Comparison of ENCODE assay signal across 1 cellular context in the genomic region with DNA sequence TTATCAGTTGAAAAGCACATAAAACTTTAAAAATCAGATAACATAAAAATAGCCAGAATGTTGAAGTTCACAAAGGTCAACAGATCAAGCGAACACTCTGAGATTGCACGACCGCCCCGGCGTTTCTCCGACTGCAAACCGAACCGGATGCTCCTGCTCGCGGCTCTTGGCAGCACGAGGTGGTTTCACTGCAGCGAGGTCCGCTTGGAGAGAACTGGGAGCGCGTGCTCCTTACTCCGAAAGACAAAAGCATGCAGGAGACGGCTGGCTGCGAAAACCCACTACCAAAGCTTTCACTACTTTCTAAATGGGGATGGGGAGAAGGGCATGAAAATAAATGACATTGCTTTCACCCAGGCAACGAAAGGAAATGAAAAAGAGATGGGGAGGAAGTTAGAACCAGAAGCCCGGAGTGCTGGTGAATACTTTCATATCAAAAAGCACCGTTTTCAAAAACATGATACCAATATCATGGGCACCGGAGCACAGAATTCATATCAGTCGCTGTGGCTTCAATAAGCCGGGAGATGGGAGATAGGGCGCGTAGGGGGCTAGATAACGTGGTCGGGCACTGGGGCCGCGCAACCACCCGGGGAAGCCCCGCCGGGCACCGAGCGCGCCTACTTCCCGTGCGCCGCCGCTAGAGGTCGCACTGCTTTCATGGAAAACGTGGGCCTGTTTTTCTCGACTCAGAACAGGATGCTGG.
TF ChIP-seq lines count a peak whose summit lies in the region.

No MANE protein-coding gene starts in this region.

TF ChIP-seq in GM12878, 131 proteins besides CTCF, POLR2A, EP300 and RAD21 (continued from another document):
- TF ChIP-seq BCL11A (IDR thresholded peaks at IDR 0.05; ENCODE audit: low read depth, low read length) = no peak
- TF ChIP-seq PAX5 (IDR thresholded peaks at IDR 0.05; ENCODE audit: borderline replicate concordance, low read depth, low read length) = no peak
- TF ChIP-seq DPF2 (IDR thresholded peaks at IDR 0.05) = 0 out of 2 replicates have a peak, but pooled peaks have one; percentile 19
- no peak for TF ChIP-seq CUX1 (IDR thresholded peaks at IDR 0.05; ENCODE audit: insufficient replicate concordance, low read depth, low read length)
- no peak for TF ChIP-seq CBFB (IDR thresholded peaks at IDR 0.05; ENCODE audit: low read depth)
- peak; percentile 25 for TF ChIP-seq SP1 (IDR thresholded peaks at IDR 0.05; ENCODE audit: low read depth, low read length)
- no peak for TF ChIP-seq ZNF274 (IDR thresholded peaks at IDR 0.05; ENCODE audit: insufficient read depth, insufficient read length)
- peak; percentile 12 to 17; a peak in 1 of 4 replicates for TF ChIP-seq BHLHE40 (IDR thresholded peaks at IDR 0.05; ENCODE audit: borderline replicate concordance in 1 of 2, low read depth in 2 of 2, low read length in 1 of 2)
- TF ChIP-seq MEF2B (IDR thresholded peaks at IDR 0.05; ENCODE audit: partially characterized antibody, poor library complexity, severe bottlenecking) = no peak
- no peak for TF ChIP-seq POLR2AphosphoS5 (IDR thresholded peaks at IDR 0.05; ENCODE audit: low read length)
- TF ChIP-seq RUNX3 (IDR thresholded peaks at IDR 0.05; ENCODE audit: low read length) = peak; percentile 45
- no peak for TF ChIP-seq RBBP5 (conservative IDR thresholded peaks at IDR 0.05)
- TF ChIP-seq SMARCA5 (IDR thresholded peaks at IDR 0.05) = peak; percentile 72
- no peak for TF ChIP-seq ATF2 (IDR thresholded peaks at IDR 0.05; ENCODE audit: low read length)
- TF ChIP-seq SUPT20H (IDR thresholded peaks at IDR 0.05; ENCODE audit: borderline replicate concordance, control insufficient read depth, low read depth, low read length) = no peak
- TF ChIP-seq SPI1 (IDR thresholded peaks at IDR 0.05; ENCODE audit: borderline replicate concordance, insufficient read depth, low read depth, low read length) = no peak
- no peak for TF ChIP-seq KAT2A (conservative IDR thresholded peaks at IDR 0.05; ENCODE audit: control insufficient read depth, low read depth, low read length)
- TF ChIP-seq, protein P1, sequence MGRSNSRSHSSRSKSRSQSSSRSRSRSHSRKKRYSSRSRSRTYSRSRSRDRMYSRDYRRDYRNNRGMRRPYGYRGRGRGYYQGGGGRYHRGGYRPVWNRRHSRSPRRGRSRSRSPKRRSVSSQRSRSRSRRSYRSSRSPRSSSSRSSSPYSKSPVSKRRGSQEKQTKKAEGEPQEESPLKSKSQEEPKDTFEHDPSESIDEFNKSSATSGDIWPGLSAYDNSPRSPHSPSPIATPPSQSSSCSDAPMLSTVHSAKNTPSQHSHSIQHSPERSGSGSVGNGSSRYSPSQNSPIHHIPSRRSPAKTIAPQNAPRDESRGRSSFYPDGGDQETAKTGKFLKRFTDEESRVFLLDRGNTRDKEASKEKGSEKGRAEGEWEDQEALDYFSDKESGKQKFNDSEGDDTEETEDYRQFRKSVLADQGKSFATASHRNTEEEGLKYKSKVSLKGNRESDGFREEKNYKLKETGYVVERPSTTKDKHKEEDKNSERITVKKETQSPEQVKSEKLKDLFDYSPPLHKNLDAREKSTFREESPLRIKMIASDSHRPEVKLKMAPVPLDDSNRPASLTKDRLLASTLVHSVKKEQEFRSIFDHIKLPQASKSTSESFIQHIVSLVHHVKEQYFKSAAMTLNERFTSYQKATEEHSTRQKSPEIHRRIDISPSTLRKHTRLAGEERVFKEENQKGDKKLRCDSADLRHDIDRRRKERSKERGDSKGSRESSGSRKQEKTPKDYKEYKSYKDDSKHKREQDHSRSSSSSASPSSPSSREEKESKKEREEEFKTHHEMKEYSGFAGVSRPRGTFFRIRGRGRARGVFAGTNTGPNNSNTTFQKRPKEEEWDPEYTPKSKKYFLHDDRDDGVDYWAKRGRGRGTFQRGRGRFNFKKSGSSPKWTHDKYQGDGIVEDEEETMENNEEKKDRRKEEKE (IDR thresholded peaks at IDR 0.05) = no peak
- TF ChIP-seq BMI1 (IDR thresholded peaks at IDR 0.05; ENCODE audit: borderline replicate concordance) = no peak
- 0 out of 2 replicates have a peak, but pooled peaks have one; percentile 6 for TF ChIP-seq CHD2 (IDR thresholded peaks at IDR 0.05; ENCODE audit: borderline replicate concordance, low read depth, low read length)
- no peak for TF ChIP-seq STAT3 (IDR thresholded peaks at IDR 0.05; ENCODE audit: low read depth, low read length)
- peak; percentile 75 for TF ChIP-seq SMC3 (IDR thresholded peaks at IDR 0.05; ENCODE audit: borderline replicate concordance, low read length)
- TF ChIP-seq SREBF2 (IDR thresholded peaks at IDR 0.05; ENCODE audit: low read length) = no peak
- TF ChIP-seq BCL3 (IDR thresholded peaks at IDR 0.05; ENCODE audit: borderline replicate concordance, insufficient read depth, low read depth, low read length, poor library complexity, severe bottlenecking) = peak; percentile 56
- TF ChIP-seq, protein P2, sequence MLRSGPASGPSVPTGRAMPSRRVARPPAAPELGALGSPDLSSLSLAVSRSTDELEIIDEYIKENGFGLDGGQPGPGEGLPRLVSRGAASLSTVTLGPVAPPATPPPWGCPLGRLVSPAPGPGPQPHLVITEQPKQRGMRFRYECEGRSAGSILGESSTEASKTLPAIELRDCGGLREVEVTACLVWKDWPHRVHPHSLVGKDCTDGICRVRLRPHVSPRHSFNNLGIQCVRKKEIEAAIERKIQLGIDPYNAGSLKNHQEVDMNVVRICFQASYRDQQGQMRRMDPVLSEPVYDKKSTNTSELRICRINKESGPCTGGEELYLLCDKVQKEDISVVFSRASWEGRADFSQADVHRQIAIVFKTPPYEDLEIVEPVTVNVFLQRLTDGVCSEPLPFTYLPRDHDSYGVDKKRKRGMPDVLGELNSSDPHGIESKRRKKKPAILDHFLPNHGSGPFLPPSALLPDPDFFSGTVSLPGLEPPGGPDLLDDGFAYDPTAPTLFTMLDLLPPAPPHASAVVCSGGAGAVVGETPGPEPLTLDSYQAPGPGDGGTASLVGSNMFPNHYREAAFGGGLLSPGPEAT (IDR thresholded peaks at IDR 0.05; ENCODE audit: low read depth) = no peak
- TF ChIP-seq ETV6 (conservative IDR thresholded peaks at IDR 0.05 in 1 of 2, IDR thresholded peaks at IDR 0.05 in 1 of 2; ENCODE audit: borderline replicate concordance in 1 of 2, low read depth in 1 of 2) = peak in 1 of 2 experiments; percentile 57; a peak in 1 of 4 replicates
- no peak for TF ChIP-seq SREBF1 (IDR thresholded peaks at IDR 0.05; ENCODE audit: low read length)
- TF ChIP-seq NFXL1 (IDR thresholded peaks at IDR 0.05; ENCODE audit: borderline replicate concordance) = no peak
- TF ChIP-seq FOXK2 (IDR thresholded peaks at IDR 0.05) = no peak
- TF ChIP-seq RCOR1 (conservative IDR thresholded peaks at IDR 0.05; ENCODE audit: low read depth, low read length) = no peak
- TF ChIP-seq ZNF217 (IDR thresholded peaks at IDR 0.05) = no peak
- TF ChIP-seq SIX5 (IDR thresholded peaks at IDR 0.05; ENCODE audit: low read depth, low read length, severe bottlenecking) = no peak
